25 cellular contexts compared by ENCODE assay signal in genomic region chr1:23879809-23880208, GRCh38. TPM values are rescaled to one million over a fixed set of nuclear protein-coding genes. Genes with fewer than 3 reads are reported as not detected.
DNase-seq lines count a peak whose midpoint lies in the region; ATAC-seq, FAIRE-seq and TF ChIP-seq lines count a peak whose summit lies in the region.
"Had no signal": no experiment of that assay in that cellular context is flagged by ENCODE, and none has a peak within 500 bp of the region (broad histone marks: within the 10 kb centered on the region; RNA-seq: fewer than 3 reads in every experiment).

No MANE protein-coding gene starts in this region.

- H3K27ac Mint-ChIP-seq in stimulated activated memory B cell treated with anti-CD40 and anti-IgM and Interleukin-4, amounts not matched to agents 10 μg/mL and 1 μg/mL and 100 μg/mL, for 72 hours = peak overlapping the region; percentile 7
- H3K27ac Mint-ChIP-seq: CD4-positive, alpha-beta memory T cell had no signal

- peaks cover 6% of the 10 kb centered on the region for H3K9me3 Mint-ChIP-seq in stimulated activated memory B cell treated with anti-CD40 and anti-IgM and Interleukin-4, amounts not matched to agents 10 μg/mL and 1 μg/mL and 100 μg/mL, for 72 hours

- H3K4me1 Mint-ChIP-seq in stimulated activated memory B cell treated with anti-CD40 and anti-IgM and Interleukin-4, amounts not matched to agents 10 μg/mL and 1 μg/mL and 100 μg/mL, for 72 hours = peaks cover 21% of the 10 kb centered on the region
- H3K4me1 Mint-ChIP-seq: CD4-positive, alpha-beta memory T cell had no signal

- peaks cover 3 to 4% of the 10 kb centered on the region in 2 experiments; a peak in 1 of 5 replicates for H3K27me3 ChIP-seq in K562 (ENCODE audit: control insufficient read depth in 2 of 2, insufficient read depth in 2 of 2, low read length in 2 of 2)

- TF ChIP-seq RAD21 in K562 (CRISPR knock-in tag; conservative IDR thresholded peaks at IDR 0.05 in 1 of 2, IDR thresholded peaks at IDR 0.05 in 1 of 2) = no peak

- H3K4me2 ChIP-seq in K562 (ENCODE audit: insufficient read depth, low read length) = no peak overlapping the region
- H3K4me2 ChIP-seq: A549 had no signal

- ATAC-seq in K562 = no peak
- no peak for ATAC-seq in stimulated activated memory B cell treated with anti-CD40 and anti-IgM and Interleukin-4, amounts not matched to agents 10 μg/mL and 1 μg/mL and 100 μg/mL, for 72 hours
- no peak for ATAC-seq in HG02840 (IDR thresholded peaks at IDR 0.05; ENCODE audit: low FRiP score, unreplicated experiment)
- ATAC-seq: A549 had no signal

- no CpG with 5 or more reads among the region's 1 CpG for WGBS in K562 (ENCODE audit: insufficient coverage, low coverage, missing lambda C conversion rate)

- intact Hi-C loops in K562 (cut with micrococcal nuclease) = no loop called here

- TF ChIP-seq POLR2A in K562 (conservative IDR thresholded peaks at IDR 0.05) = no peak

- TF ChIP-seq CTCF in HEK293 (tag by site-specific recombination; IDR thresholded peaks at IDR 0.05) = no peak
- TF ChIP-seq CTCF in K562 (IDR thresholded peaks at IDR 0.05 in 2 of 3, conservative IDR thresholded peaks at IDR 0.05 in 1 of 3; ENCODE audit: insufficient read depth in 2 of 3, low read depth in 1 of 3, low read length in 3 of 3) = no peak

- no peaks in the 10 kb centered on the region for H3K27me3 Mint-ChIP-seq in stimulated activated memory B cell treated with anti-CD40 and anti-IgM and Interleukin-4, amounts not matched to agents 10 μg/mL and 1 μg/mL and 100 μg/mL, for 72 hours

- in situ Hi-C loops in K562 (cut with MboI) = no loop called here

- no peaks in the 10 kb centered on the region for H3K4me1 ChIP-seq in HEK293 (ENCODE audit: control insufficient read depth, insufficient read depth, low read length)
- H3K4me1 ChIP-seq in K562 (replicated peaks in 1 of 2; ENCODE audit: control insufficient read depth in 2 of 2, insufficient read depth in 2 of 2, low read length in 2 of 2) = no peaks in the 10 kb centered on the region
- H3K4me1 ChIP-seq: A549 had no signal

- no TSS peak for BruUV-seq in K562 (replicated peaks; lab: Mats Ljungman, UMichigan)

- DNase-seq in K562 (ENCODE audit: extremely low read depth in 1 of 4, low spot score in 3 of 4) (no peak), RKO (ENCODE audit: low spot score) (no peak), OCI-M1 (lab: John Stamatoyannopoulos, UW) (no peak)
- DNase-seq: 8988T; ACHN; AML-193; C1 segment of cervical spinal cord; Calu3; CD4-positive, alpha-beta memory T cell; COR-L47; DMS53; DMS79 treated with DMSO at 0.1 percent for 48 hours; GF-D8; GM23248; H7; HCEC 1CT had no signal

- H4K20me1 ChIP-seq in K562 (replicated peaks; ENCODE audit: control insufficient read depth, insufficient read depth, low read length) = no peaks in the 10 kb centered on the region

- H3K4me3 Mint-ChIP-seq in stimulated activated memory B cell treated with anti-CD40 and anti-IgM and Interleukin-4, amounts not matched to agents 10 μg/mL and 1 μg/mL and 100 μg/mL, for 72 hours = no peak overlapping the region
- H3K4me3 Mint-ChIP-seq: CD4-positive, alpha-beta memory T cell had no signal

- H3K27ac ChIP-seq in HEK293 (ENCODE audit: extremely low read depth, low read depth, low read length) = no peak overlapping the region
- no peak overlapping the region for H3K27ac ChIP-seq in K562 (ENCODE audit: extremely low read depth, low read depth, low read length)
- H3K27ac ChIP-seq: A549, GM23248 had no signal

- no peaks in the 10 kb centered on the region for H3K79me2 ChIP-seq in K562 (ENCODE audit: control insufficient read depth, insufficient read depth, low read length)

- no peaks in the 10 kb centered on the region for H3K9me1 ChIP-seq in K562 (ENCODE audit: control insufficient read depth, insufficient read depth, low read length)

- H3K36me3 ChIP-seq in HEK293 (ENCODE audit: control insufficient read depth in 2 of 2, insufficient read depth in 1 of 2, low read length in 2 of 2) = no peaks in the 10 kb centered on the region
- H3K36me3 ChIP-seq in K562 (ENCODE audit: control insufficient read depth, insufficient read depth, low read length) = no peaks in the 10 kb centered on the region

- H3K9me3 ChIP-seq in HEK293 (ENCODE audit: control insufficient read depth, insufficient read depth, low read depth, low read length) (no peaks in the 10 kb centered on the region), K562 (replicated peaks; ENCODE audit: control insufficient read depth, insufficient read depth, low read depth, low read length) (peaks cover 9% of the 10 kb centered on the region)

- no peak for TF ChIP-seq EP300 in K562 (IDR thresholded peaks at IDR 0.05; ENCODE audit: low read length)

- POLR2A ChIA-PET in HEK293 (lab: Yijun Ruan, JAX) (no interaction called here), K562 (lab: Yijun Ruan, JAX) (interaction anchor here (0.6 kb wide), 1 partner anchor 1610 kb away, joined by 3 read pairs; no protein-coding TSS in a partner anchor)

- H3K4me3 ChIP-seq in HEK293 (ENCODE audit: low read depth, low read length) (no peak overlapping the region), K562 (no peak overlapping the region)
- H3K4me3 ChIP-seq: A549, GM23248 had no signal

- peaks cover 75% of the 10 kb centered on the region for H3K36me3 Mint-ChIP-seq in stimulated activated memory B cell treated with anti-CD40 and anti-IgM and Interleukin-4, amounts not matched to agents 10 μg/mL and 1 μg/mL and 100 μg/mL, for 72 hours

- H3K9ac ChIP-seq in K562 (ENCODE audit: insufficient read depth in 1 of 2, low read depth in 2 of 2, low read length in 2 of 2) = no peak overlapping the region
- H3K9ac ChIP-seq: GM23248 had no signal

- no peak overlapping the region for H2AFZ ChIP-seq in K562 (ENCODE audit: low read depth, low read length)
- H2AFZ ChIP-seq: GM23248 had no signal

- CTCF ChIA-PET in HEK293 (lab: Yijun Ruan, JAX) = interaction anchor here (0.7 to 1.1 kb wide), 2 partner anchors 16 to 108 kb away, joined by 3 read pairs; no protein-coding TSS in a partner anchor
- CTCF ChIA-PET in K562 (lab: Yijun Ruan, JAX; ENCODE audit: low intra/inter-chr PET ratio) = no interaction called here

- FAIRE-seq in K562 (lab: Jason Lieb, UNC) = no peak
- FAIRE-seq: A549, GM12892, H1 had no signal

RNA-seq across cellular contexts. Expression of gene FUCA1, which starts 11.7 kb away (rescaled TPM):
- 11.3 and 16.3 TPM in 2 replicates for total RNA-seq in K562 (2011; cell fraction: chromatin; rRNA removed; ENCODE audit: low replicate concordance)
- total RNA-seq in K562 (2011; cell fraction: nucleolus; rRNA removed) = 19.7 and 20.7 TPM in 2 replicates
- total RNA-seq in K562 (2011; cell fraction: nucleoplasm; rRNA removed) = 20.1 and 22.9 TPM in 2 replicates
- total RNA-seq in K562 (2014; rRNA removed) = 12.8 and 13.1 TPM in 2 replicates
- 16.4 and 18.5 TPM in 2 replicates for total RNA-seq in K562 (2014; rRNA removed; fragmentation: Illumina TruSeq; extraction: Trizol)
- 13.2 and 14.9 TPM in 2 replicates for total RNA-seq in K562 (2015; rRNA removed; fragmentation: Illumina TruSeq; extraction: Trizol)
- 12.3 and 13.5 TPM in 2 replicates for total RNA-seq in K562 (2021)
- 17.6 and 20.5 TPM in 2 replicates for polyA plus RNA-seq in K562 (2011; rRNA removed)
- 10.3 and 13.5 TPM in 2 replicates for polyA plus RNA-seq in K562 (2011; cell fraction: cytosol; rRNA removed)
- polyA plus RNA-seq in K562 (2011; cell fraction: nucleus; rRNA removed) = 5.5 and 7.5 TPM in 2 replicates
- 11.3 and 20.4 TPM in 2 replicates for polyA plus RNA-seq in K562 (2012)
- polyA plus RNA-seq in K562 (2014; fragmentation: Illumina TruSeq; extraction: Trizol) = 16.0 and 18.2 TPM in 2 replicates
- 1 to 10 TPM; 7.0 to 8.2 TPM for polyA plus RNA-seq in K562 (2014; fragmentation: Nextera tagmentation; extraction: Ambion mirVana)
- 10.6 and 11.8 TPM in 2 replicates for polyA plus RNA-seq in K562 (2014; rRNA removed)
- 20.7 and 23.0 TPM in 2 replicates for polyA minus RNA-seq in K562 (2011; rRNA and poly(A)+ RNA removed)
- polyA minus RNA-seq in K562 (2011; cell fraction: cytosol; rRNA and poly(A)+ RNA removed) = 6.9 and 8.2 TPM in 2 replicates
- polyA minus RNA-seq in K562 (2011; cell fraction: nucleus; rRNA and poly(A)+ RNA removed) = 2.4 and 4.1 TPM in 2 replicates

RNA-seq across cellular contexts. Expression of gene CNR2, which starts 33.4 kb away (rescaled TPM):
- total RNA-seq in K562 (2011; cell fraction: chromatin; rRNA removed; ENCODE audit: low replicate concordance) = not detected in 2 replicates
- not detected in 2 replicates for total RNA-seq in K562 (2011; cell fraction: nucleolus; rRNA removed)
- 0.07 TPM in 1 of 2 replicates, not detected in the other for total RNA-seq in K562 (2011; cell fraction: nucleoplasm; rRNA removed)
- total RNA-seq in K562 (2014; rRNA removed) = not detected in 2 replicates
- total RNA-seq in K562 (2014; rRNA removed; fragmentation: Illumina TruSeq; extraction: Trizol) = not detected in 2 replicates
- total RNA-seq in K562 (2015; rRNA removed; fragmentation: Illumina TruSeq; extraction: Trizol) = not detected in 2 replicates
- total RNA-seq in K562 (2021) = not detected in 2 replicates
- polyA plus RNA-seq in K562 (2011; rRNA removed) = not detected in 2 replicates
- polyA plus RNA-seq in K562 (2011; cell fraction: cytosol; rRNA removed) = not detected in 2 replicates
- not detected in 2 replicates for polyA plus RNA-seq in K562 (2011; cell fraction: nucleus; rRNA removed)
- polyA plus RNA-seq in K562 (2012) = 0.01 TPM in 1 of 2 replicates, not detected in the other
- not detected in 2 replicates for polyA plus RNA-seq in K562 (2014; fragmentation: Illumina TruSeq; extraction: Trizol)
- polyA plus RNA-seq in K562 (2014; fragmentation: Nextera tagmentation; extraction: Ambion mirVana) = not detected
- polyA plus RNA-seq in K562 (2014; rRNA removed) = 0.04 TPM in 1 of 2 replicates, not detected in the other
- not detected in 2 replicates for polyA minus RNA-seq in K562 (2011; rRNA and poly(A)+ RNA removed)
- not detected in 2 replicates for polyA minus RNA-seq in K562 (2011; cell fraction: cytosol; rRNA and poly(A)+ RNA removed)
- polyA minus RNA-seq in K562 (2011; cell fraction: nucleus; rRNA and poly(A)+ RNA removed) = not detected in 2 replicates
- total RNA-seq: Calu3; CD4-positive, alpha-beta memory T cell; Daoy; G401; GM23248; H1; H7 had no signal
- polyA plus RNA-seq: A549, BJ, GM23248, H1 had no signal

RNA-seq across cellular contexts. Expression of gene HMGCL, which starts 54.6 kb away (rescaled TPM):
- total RNA-seq in K562 (2011; cell fraction: chromatin; rRNA removed; ENCODE audit: low replicate concordance) = 44.6 and 54.9 TPM in 2 replicates
- total RNA-seq in K562 (2011; cell fraction: nucleolus; rRNA removed) = 33.6 and 36.7 TPM in 2 replicates
- total RNA-seq in K562 (2011; cell fraction: nucleoplasm; rRNA removed) = 43.8 and 70.2 TPM in 2 replicates
- total RNA-seq in K562 (2014; rRNA removed) (24.2 TPM in 2 replicates), K562 (2014; rRNA removed; fragmentation: Illumina TruSeq; extraction: Trizol) (14.7 and 18.8 TPM in 2 replicates), K562 (2015; rRNA removed; fragmentation: Illumina TruSeq; extraction: Trizol) (15.5 and 18.0 TPM in 2 replicates), K562 (2021) (19.5 and 20.3 TPM in 2 replicates)
- polyA plus RNA-seq in K562 (2011; rRNA removed) (37.8 and 43.1 TPM in 2 replicates), K562 (2014; fragmentation: Illumina TruSeq; extraction: Trizol) (22.6 and 23.9 TPM in 2 replicates), K562 (2014; fragmentation: Nextera tagmentation; extraction: Ambion mirVana) (10 to 100 TPM; 73.0 to 82.2 TPM), K562 (2014; rRNA removed) (23.2 and 24.6 TPM in 2 replicates)
- 29.4 and 39.5 TPM in 2 replicates for polyA plus RNA-seq in K562 (2011; cell fraction: cytosol; rRNA removed)
- polyA plus RNA-seq in K562 (2011; cell fraction: nucleus; rRNA removed) = 22.1 and 29.0 TPM in 2 replicates
- 21.8 and 49.2 TPM in 2 replicates for polyA plus RNA-seq in K562 (2012)
- 26.6 and 26.7 TPM in 2 replicates for polyA minus RNA-seq in K562 (2011; rRNA and poly(A)+ RNA removed)
- polyA minus RNA-seq in K562 (2011; cell fraction: cytosol; rRNA and poly(A)+ RNA removed) = 9.7 and 10.6 TPM in 2 replicates
- 8.5 and 13.7 TPM in 2 replicates for polyA minus RNA-seq in K562 (2011; cell fraction: nucleus; rRNA and poly(A)+ RNA removed)
